In the genomic region with DNA sequence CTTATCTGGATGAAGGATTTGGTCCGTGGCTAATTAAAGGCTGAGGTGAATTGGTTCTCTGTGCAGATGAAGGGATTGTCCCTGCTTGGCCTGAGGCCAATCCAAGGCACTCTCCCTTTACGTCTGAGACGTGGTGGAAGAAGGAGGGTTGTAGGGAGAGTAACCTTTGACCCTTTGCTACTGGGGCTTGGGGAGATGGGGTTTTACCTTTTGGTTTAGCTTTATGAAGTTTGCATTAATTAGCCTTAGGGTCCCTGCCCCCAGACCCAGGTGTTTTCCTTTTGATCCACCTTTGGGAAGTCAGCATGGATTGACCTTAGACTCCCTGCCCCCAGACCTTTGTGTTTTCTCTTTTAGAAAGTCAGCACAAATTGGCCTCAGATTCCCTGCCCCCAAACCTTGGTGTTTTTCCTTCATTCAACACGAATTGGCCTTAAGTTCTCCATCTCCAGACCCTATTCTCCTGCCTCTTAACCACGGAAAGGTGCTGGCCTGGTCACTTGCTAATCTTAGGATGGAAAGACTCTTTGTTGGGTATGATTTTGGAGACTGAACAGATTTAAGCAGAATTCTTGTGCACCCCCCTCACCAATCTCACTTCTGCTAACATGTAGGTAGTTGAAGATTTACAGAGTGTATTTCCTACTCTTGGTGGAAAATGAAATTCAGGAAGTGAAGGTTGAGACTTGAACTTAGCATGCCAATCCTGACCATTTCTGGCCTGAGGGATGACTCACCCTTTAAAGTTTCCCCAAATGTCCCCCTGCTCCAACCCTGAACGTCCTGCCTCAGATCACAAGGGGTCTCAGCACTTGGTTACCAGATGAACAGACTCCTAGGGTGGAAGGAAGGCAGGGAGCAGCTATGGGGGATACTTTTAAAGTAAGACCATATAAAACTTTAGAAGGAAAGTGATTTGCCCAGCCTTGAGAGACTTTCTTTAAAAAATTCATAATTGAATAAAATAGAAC, we compare ENCODE assay signal across 8 cellular contexts. TPM values are rescaled to one million over a fixed set of nuclear protein-coding genes. Genes with fewer than 3 reads are reported as not detected.
DNase-seq lines count a peak whose midpoint lies in the region; ATAC-seq and TF ChIP-seq lines count a peak whose summit lies in the region.

No MANE protein-coding gene starts in this region.

- no peaks in the 10 kb centered on the region for H3K4me1 Mint-ChIP-seq in CD8-positive, alpha-beta memory T cell

- H3K27ac ChIP-seq in lower lobe of right lung (no peak overlapping the region), dorsolateral prefrontal cortex (peak overlapping the region in 2 of 59 donors; percentile 40 to 42)
- H3K27ac ChIP-seq in CD8-positive, alpha-beta memory T cell (ENCODE audit: low read depth, low read length): no peak overlapping the region

- H3K4me3 Mint-ChIP-seq in CD8-positive, alpha-beta memory T cell: no peak overlapping the region

- peak; percentile 78 for DNase-seq in NOMO-1 treated with DMSO at 0.1 percent for 48 hours (lab: John Stamatoyannopoulos, UW; ENCODE audit: unreplicated experiment)
- DNase-seq in lower lobe of right lung: no peak
- DNase-seq in Right ventricle myocardium inferior (ENCODE audit: missing footprints): no peak
- DNase-seq in dorsolateral prefrontal cortex: no peak
- no peak for DNase-seq in CD8-positive, alpha-beta memory T cell
- DNase-seq in head of caudate nucleus: no peak

- CTCF ChIA-PET in CD8-positive, alpha-beta memory T cell (lab: Charles Lee): no interaction called here

- no peaks in the 10 kb centered on the region for H3K36me3 Mint-ChIP-seq in CD8-positive, alpha-beta memory T cell

- intact Hi-C loops in lower lobe of right lung (cut with DNase I) (no loop called here), Right ventricle myocardium inferior (cut with DNase I) (no loop called here), dorsolateral prefrontal cortex (cut with DNase I) (no loop called here), head of caudate nucleus (cut with DNase I) (no loop called here)

- H3K4me3 ChIP-seq in lower lobe of right lung: no peak overlapping the region
- H3K4me3 ChIP-seq in dorsolateral prefrontal cortex: no peak overlapping the region
- H3K4me3 ChIP-seq in CD8-positive, alpha-beta memory T cell (ENCODE audit: low read length): no peak overlapping the region

- peaks cover 2 to 4% of the 10 kb centered on the region in 2 donors for H3K27me3 Mint-ChIP-seq in CD8-positive, alpha-beta memory T cell

- no peaks in the 10 kb centered on the region for H3K9me3 ChIP-seq in lower lobe of right lung
- no peaks in the 10 kb centered on the region for H3K9me3 ChIP-seq in CD8-positive, alpha-beta memory T cell (ENCODE audit: low read length)

- H3K9me3 Mint-ChIP-seq in CD8-positive, alpha-beta memory T cell: peaks cover 0 to 2% (median 0%) of the 10 kb centered on the region in 5 donors

- ATAC-seq in GM18505 (IDR thresholded peaks at IDR 0.05; ENCODE audit: unreplicated experiment) (peak; percentile 86), HG02678 (IDR thresholded peaks at IDR 0.05; ENCODE audit: unreplicated experiment) (peak; percentile 66), lower lobe of right lung (peak; percentile 50 to 64), Right ventricle myocardium inferior (no peak)

- TF ChIP-seq POLR2A in GM18505 (IDR thresholded peaks at IDR 0.05; ENCODE audit: borderline replicate concordance, extremely low read depth, insufficient read depth, insufficient read length): no peak

- H3K36me3 ChIP-seq in lower lobe of right lung: no peaks in the 10 kb centered on the region
- no peaks in the 10 kb centered on the region for H3K36me3 ChIP-seq in CD8-positive, alpha-beta memory T cell (ENCODE audit: insufficient read depth, low read length)

- H3K27ac Mint-ChIP-seq in CD8-positive, alpha-beta memory T cell: no peak overlapping the region

- no peak for TF ChIP-seq CTCF in lower lobe of right lung (IDR thresholded peaks at IDR 0.05)
- TF ChIP-seq CTCF in dorsolateral prefrontal cortex (IDR thresholded peaks at IDR 0.05 in 54 of 56, conservative IDR thresholded peaks at IDR 0.05 in 2 of 56; ENCODE audit: low read depth in 1 of 56, partially characterized antibody in 56 of 56): no peak

- POLR2A ChIA-PET in CD8-positive, alpha-beta memory T cell (lab: Charles Lee): no interaction called here

- peaks cover 11% of the 10 kb centered on the region for H3K4me1 ChIP-seq in lower lobe of right lung
- H3K4me1 ChIP-seq in CD8-positive, alpha-beta memory T cell (ENCODE audit: insufficient read depth, low read length): no peaks in the 10 kb centered on the region

- no peaks in the 10 kb centered on the region for H3K27me3 ChIP-seq in lower lobe of right lung (ENCODE audit: low read depth)
- H3K27me3 ChIP-seq in dorsolateral prefrontal cortex: no peaks in the 10 kb centered on the region
- no peaks in the 10 kb centered on the region for H3K27me3 ChIP-seq in CD8-positive, alpha-beta memory T cell (ENCODE audit: insufficient read depth, low read length, poor library complexity, severe bottlenecking)

RNA-seq across cellular contexts. Expression of gene MMD, which starts 23.1 kb away (rescaled TPM):
- total RNA-seq in lower lobe of right lung (23.1 TPM), Right ventricle myocardium inferior (15.1 TPM), dorsolateral prefrontal cortex (10 to 100 TPM; 29.5 to 73.9 (median 45.2) TPM)
- 10 to 100 TPM; 16.0 to 19.1 TPM for total RNA-seq in CD8-positive, alpha-beta memory T cell
- polyA plus RNA-seq in CD8-positive, alpha-beta memory T cell: 7.9 TPM
